ENCODE assay signal across 8 cellular contexts in the genomic region with DNA sequence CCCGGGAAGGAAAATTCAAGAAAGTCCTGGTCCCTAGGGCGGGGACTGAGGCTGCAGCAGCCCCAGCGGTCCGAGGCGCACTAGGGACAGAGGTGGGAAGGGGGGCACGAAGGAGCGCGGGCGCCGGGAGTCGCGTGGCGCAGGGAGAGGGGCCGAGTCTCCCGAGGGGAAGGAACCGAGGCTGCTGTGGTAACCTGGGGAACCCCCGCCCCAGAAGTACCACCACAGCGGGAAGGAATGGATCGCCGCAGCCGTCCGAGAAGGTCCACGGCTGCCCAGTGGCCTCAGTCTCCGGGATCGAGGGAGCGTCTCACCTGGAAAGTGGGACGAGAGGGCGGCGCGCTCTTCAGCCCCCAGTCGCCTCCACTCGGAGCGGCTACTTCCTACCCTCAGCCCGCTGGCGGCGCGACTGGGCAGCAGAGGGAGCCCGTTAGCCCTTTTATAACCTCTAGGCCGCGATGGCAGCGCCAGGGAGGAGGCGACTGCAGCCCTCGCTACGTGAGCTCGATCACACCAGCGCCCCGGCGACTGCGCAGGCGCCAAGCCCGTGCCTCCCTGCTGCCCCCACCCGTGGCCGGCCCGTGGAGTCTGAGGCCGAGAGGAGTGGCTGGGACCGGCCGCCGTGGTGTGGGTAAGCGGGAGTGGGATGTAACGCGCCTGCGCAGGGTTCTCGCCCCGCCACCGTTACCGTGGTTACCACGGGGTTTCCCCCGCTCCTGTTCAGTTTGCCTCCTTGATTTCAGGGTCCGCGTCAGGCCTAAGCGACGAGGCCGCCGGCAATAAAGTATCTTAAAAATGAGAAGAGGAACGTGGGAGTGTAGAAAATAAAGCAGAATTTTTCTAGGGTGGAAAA. TPM values are rescaled to one million over a fixed set of nuclear protein-coding genes. Genes with fewer than 3 reads are reported as not detected.
A peak's percentile ranks its signal among the peaks of the same experiment; 100 is the strongest.
DNase-seq lines count a peak whose midpoint lies in the region; ATAC-seq and TF ChIP-seq lines count a peak whose summit lies in the region.

A gene (minus strand): TSS at position 415 of the 853 bp plus-strand sequence. CDS start 21,983 bp downstream, outside the sequence.

- no peaks in the 10 kb centered on the region for H3K27me3 Mint-ChIP-seq in activated naive CD4-positive, alpha-beta T cell treated with anti-CD3 and anti-CD28 coated beads, Interleukin-2, amount 50 U/mL, for 24 hours

- H3K27ac ChIP-seq in osteoblast (ENCODE audit: low read depth, low read length) (peak within 1 kb of the TSS; percentile 88), thoracic aorta (peak within 1 kb of the TSS; percentile 95)

- H3K4me1 ChIP-seq in osteoblast (ENCODE audit: insufficient read depth, low read length), result peaks cover 16% of the 10 kb centered on the region
- peaks cover 3 to 21% of the 10 kb centered on the region in 2 donors for H3K4me1 ChIP-seq in thoracic aorta (ENCODE audit: control insufficient read depth in 1 of 2, low read depth in 2 of 2)

- H4K20me1 ChIP-seq in osteoblast (ENCODE audit: insufficient read depth, low read length), result peaks cover 3% of the 10 kb centered on the region

- ATAC-seq in HG02610 (IDR thresholded peaks at IDR 0.05; ENCODE audit: unreplicated experiment) (peak; percentile 86), SK-N-SH treated with all-trans-retinoic acid at 6 μM for 48 hours (peak; percentile 93), thoracic aorta (ENCODE audit: insufficient number of reproducible peaks, low FRiP score, low read depth) (peak; percentile 91)

- H3K79me2 ChIP-seq in osteoblast (ENCODE audit: insufficient read depth, low read length), result peaks cover 35% of the 10 kb centered on the region

- H3K4me3 ChIP-seq in osteoblast (ENCODE audit: insufficient read depth, low read length) (peak within 1 kb of the TSS; percentile 86), thoracic aorta (peak within 1 kb of the TSS; percentile 99)

- peaks cover 1% of the 10 kb centered on the region for H3K36me3 Mint-ChIP-seq in activated naive CD4-positive, alpha-beta T cell treated with anti-CD3 and anti-CD28 coated beads, Interleukin-2, amount 50 U/mL, for 24 hours

- peak within 1 kb of the TSS; percentile 85 for H2AFZ ChIP-seq in osteoblast (ENCODE audit: low read length)

- H3K27ac Mint-ChIP-seq in activated naive CD4-positive, alpha-beta T cell treated with anti-CD3 and anti-CD28 coated beads, Interleukin-2, amount 50 U/mL, for 24 hours, result peak within 1 kb of the TSS; percentile 93

- H3K9me3 Mint-ChIP-seq in activated naive CD4-positive, alpha-beta T cell treated with anti-CD3 and anti-CD28 coated beads, Interleukin-2, amount 50 U/mL, for 24 hours, result no peaks in the 10 kb centered on the region

- peak within 1 kb of the TSS; percentile 98 for H3K4me3 Mint-ChIP-seq in activated naive CD4-positive, alpha-beta T cell treated with anti-CD3 and anti-CD28 coated beads, Interleukin-2, amount 50 U/mL, for 24 hours

- peaks cover 40% of the 10 kb centered on the region for H3K4me1 Mint-ChIP-seq in activated naive CD4-positive, alpha-beta T cell treated with anti-CD3 and anti-CD28 coated beads, Interleukin-2, amount 50 U/mL, for 24 hours

- TF ChIP-seq POLR2A in GM10847 (IDR thresholded peaks at IDR 0.05; ENCODE audit: extremely low read depth, insufficient read length), result peak; percentile 99

- H3K9me3 ChIP-seq in osteoblast (ENCODE audit: low read depth, low read length) (no peaks in the 10 kb centered on the region), thoracic aorta (no peaks in the 10 kb centered on the region)

- peak within 1 kb of the TSS; percentile 83 for H3K4me2 ChIP-seq in osteoblast (ENCODE audit: insufficient read depth, low read length)

- peak; percentile 90 for DNase-seq in NCI-H1092 (lab: John Stamatoyannopoulos, UW)
- DNase-seq in globus pallidus (ENCODE audit: low spot score), result peak; percentile 99
- peak; percentile 98 for DNase-seq in osteoblast (ENCODE audit: insufficient read length, low spot score, missing footprints)
- DNase-seq in thoracic aorta (ENCODE audit: low spot score), result peak; percentile 93

- no peaks in the 10 kb centered on the region for H3K27me3 ChIP-seq in osteoblast (ENCODE audit: insufficient read depth, low read length)
- no peaks in the 10 kb centered on the region for H3K27me3 ChIP-seq in thoracic aorta (replicated peaks; ENCODE audit: insufficient read depth)

- no peaks in the 10 kb centered on the region for H3K36me3 ChIP-seq in osteoblast (ENCODE audit: insufficient read depth, low read length)
- no peaks in the 10 kb centered on the region for H3K36me3 ChIP-seq in thoracic aorta

- peak; percentile 54 for TF ChIP-seq CTCF in osteoblast (IDR thresholded peaks at IDR 0.05; ENCODE audit: extremely low read depth, low read depth, low read length)
- TF ChIP-seq CTCF in thoracic aorta (IDR thresholded peaks at IDR 0.05), result peak; percentile 64

TF ChIP-seq in SK-N-SH treated with all-trans-retinoic acid at 6 μM for 48 hours, 23 proteins besides CTCF, POLR2A, EP300 and RAD21 (continues in another document):
- TF ChIP-seq, protein P1, sequence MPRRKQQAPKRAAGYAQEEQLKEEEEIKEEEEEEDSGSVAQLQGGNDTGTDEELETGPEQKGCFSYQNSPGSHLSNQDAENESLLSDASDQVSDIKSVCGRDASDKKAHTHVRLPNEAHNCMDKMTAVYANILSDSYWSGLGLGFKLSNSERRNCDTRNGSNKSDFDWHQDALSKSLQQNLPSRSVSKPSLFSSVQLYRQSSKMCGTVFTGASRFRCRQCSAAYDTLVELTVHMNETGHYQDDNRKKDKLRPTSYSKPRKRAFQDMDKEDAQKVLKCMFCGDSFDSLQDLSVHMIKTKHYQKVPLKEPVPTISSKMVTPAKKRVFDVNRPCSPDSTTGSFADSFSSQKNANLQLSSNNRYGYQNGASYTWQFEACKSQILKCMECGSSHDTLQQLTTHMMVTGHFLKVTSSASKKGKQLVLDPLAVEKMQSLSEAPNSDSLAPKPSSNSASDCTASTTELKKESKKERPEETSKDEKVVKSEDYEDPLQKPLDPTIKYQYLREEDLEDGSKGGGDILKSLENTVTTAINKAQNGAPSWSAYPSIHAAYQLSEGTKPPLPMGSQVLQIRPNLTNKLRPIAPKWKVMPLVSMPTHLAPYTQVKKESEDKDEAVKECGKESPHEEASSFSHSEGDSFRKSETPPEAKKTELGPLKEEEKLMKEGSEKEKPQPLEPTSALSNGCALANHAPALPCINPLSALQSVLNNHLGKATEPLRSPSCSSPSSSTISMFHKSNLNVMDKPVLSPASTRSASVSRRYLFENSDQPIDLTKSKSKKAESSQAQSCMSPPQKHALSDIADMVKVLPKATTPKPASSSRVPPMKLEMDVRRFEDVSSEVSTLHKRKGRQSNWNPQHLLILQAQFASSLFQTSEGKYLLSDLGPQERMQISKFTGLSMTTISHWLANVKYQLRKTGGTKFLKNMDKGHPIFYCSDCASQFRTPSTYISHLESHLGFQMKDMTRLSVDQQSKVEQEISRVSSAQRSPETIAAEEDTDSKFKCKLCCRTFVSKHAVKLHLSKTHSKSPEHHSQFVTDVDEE (CRISPR knock-in tag; IDR thresholded peaks at IDR 0.05), result peak; percentile 90; the same call in 1 of the 2 replicates
- TF ChIP-seq CSDC2 (CRISPR knock-in tag; IDR thresholded peaks at IDR 0.05), result no peak
- no peak for TF ChIP-seq TCF4 (CRISPR knock-in tag; IDR thresholded peaks at IDR 0.05; ENCODE audit: borderline replicate concordance)
- TF ChIP-seq, protein P2, sequence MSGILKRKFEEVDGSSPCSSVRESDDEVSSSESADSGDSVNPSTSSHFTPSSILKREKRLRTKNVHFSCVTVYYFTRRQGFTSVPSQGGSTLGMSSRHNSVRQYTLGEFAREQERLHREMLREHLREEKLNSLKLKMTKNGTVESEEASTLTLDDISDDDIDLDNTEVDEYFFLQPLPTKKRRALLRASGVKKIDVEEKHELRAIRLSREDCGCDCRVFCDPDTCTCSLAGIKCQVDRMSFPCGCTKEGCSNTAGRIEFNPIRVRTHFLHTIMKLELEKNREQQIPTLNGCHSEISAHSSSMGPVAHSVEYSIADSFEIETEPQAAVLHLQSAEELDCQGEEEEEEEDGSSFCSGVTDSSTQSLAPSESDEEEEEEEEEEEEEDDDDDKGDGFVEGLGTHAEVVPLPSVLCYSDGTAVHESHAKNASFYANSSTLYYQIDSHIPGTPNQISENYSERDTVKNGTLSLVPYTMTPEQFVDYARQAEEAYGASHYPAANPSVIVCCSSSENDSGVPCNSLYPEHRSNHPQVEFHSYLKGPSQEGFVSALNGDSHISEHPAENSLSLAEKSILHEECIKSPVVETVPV (CRISPR knock-in tag; IDR thresholded peaks at IDR 0.05), result peak; percentile 36; the same call in 1 of the 2 replicates
- TF ChIP-seq, protein P3, sequence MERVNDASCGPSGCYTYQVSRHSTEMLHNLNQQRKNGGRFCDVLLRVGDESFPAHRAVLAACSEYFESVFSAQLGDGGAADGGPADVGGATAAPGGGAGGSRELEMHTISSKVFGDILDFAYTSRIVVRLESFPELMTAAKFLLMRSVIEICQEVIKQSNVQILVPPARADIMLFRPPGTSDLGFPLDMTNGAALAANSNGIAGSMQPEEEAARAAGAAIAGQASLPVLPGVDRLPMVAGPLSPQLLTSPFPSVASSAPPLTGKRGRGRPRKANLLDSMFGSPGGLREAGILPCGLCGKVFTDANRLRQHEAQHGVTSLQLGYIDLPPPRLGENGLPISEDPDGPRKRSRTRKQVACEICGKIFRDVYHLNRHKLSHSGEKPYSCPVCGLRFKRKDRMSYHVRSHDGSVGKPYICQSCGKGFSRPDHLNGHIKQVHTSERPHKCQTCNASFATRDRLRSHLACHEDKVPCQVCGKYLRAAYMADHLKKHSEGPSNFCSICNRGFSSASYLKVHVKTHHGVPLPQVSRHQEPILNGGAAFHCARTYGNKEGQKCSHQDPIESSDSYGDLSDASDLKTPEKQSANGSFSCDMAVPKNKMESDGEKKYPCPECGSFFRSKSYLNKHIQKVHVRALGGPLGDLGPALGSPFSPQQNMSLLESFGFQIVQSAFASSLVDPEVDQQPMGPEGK (CRISPR knock-in tag; IDR thresholded peaks at IDR 0.05; ENCODE audit: borderline replicate concordance), result no peak
- TF ChIP-seq, protein P4, sequence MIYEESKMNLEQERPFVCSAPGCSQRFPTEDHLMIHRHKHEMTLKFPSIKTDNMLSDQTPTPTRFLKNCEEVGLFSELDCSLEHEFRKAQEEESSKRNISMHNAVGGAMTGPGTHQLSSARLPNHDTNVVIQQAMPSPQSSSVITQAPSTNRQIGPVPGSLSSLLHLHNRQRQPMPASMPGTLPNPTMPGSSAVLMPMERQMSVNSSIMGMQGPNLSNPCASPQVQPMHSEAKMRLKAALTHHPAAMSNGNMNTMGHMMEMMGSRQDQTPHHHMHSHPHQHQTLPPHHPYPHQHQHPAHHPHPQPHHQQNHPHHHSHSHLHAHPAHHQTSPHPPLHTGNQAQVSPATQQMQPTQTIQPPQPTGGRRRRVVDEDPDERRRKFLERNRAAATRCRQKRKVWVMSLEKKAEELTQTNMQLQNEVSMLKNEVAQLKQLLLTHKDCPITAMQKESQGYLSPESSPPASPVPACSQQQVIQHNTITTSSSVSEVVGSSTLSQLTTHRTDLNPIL (CRISPR knock-in tag; IDR thresholded peaks at IDR 0.05; ENCODE audit: low read depth), result no peak
- peak; percentile 83 for TF ChIP-seq ZNF70 (CRISPR knock-in tag; IDR thresholded peaks at IDR 0.05)
- TF ChIP-seq ZFP30 (CRISPR knock-in tag; IDR thresholded peaks at IDR 0.05), result no peak
- no peak for TF ChIP-seq ARNTL (CRISPR knock-in tag; IDR thresholded peaks at IDR 0.05; ENCODE audit: borderline replicate concordance, low read depth)
- TF ChIP-seq OSR1 (CRISPR knock-in tag; IDR thresholded peaks at IDR 0.05), result no peak

RNA-seq across cellular contexts. Expression of the gene that starts here (rescaled TPM):
- total RNA-seq in osteoblast (143 and 220 TPM in 2 replicates), thoracic aorta (10 to 100 TPM; 24.4 to 37.0 TPM)

Comparison
In these comparisons a context has a peak if more than half of its experiments do, and no peak if none do; other contexts are left out.
1. Peak in every context shown above with its lines: DNase-seq, ATAC-seq, H3K4me3 ChIP-seq and H3K27ac ChIP-seq.